ENCODE assay signal across 9 cellular contexts in the genomic region with DNA sequence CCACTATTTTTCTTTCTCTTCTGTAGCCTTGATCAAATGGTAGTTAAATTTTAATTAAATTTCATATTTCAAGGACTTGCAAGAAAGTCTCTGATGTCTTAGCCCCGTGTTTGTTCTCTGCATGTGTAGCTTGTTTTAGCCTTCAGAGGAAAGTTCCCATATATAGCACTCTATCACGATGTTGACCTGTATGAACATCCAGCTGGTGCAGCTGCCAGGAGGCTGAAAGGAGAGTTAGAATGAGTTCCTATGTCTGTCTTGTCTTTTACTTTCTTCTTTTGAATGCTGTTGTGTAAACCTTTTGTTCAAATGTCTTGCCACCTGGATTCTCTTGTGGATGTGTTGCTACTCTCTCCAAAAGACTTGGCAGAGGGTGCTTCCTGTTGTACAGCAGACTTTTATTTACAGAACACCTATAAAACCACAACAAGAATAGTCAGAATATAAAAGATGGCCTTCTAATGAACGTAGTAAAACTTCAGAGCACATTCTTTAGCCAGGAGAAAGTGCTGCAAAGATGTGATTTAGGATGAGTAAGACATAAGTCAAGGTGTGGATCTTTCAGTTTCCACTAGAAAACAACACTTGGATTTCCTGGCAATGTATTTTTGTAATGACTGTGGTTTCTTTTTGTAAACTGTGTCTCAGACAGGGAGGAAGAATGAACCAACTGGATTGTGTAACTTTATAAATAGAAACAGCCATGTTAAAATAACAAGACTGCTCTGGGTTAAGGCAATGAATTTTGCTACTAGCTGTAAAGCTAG. TPM values are rescaled to one million over a fixed set of nuclear protein-coding genes. Genes with fewer than 3 reads are reported as not detected.
DNase-seq lines count a peak whose midpoint lies in the region; ATAC-seq and TF ChIP-seq lines count a peak whose summit lies in the region.
"Had no signal": no experiment of that assay in that cellular context is flagged by ENCODE, and none has a peak within 500 bp of the region (broad histone marks: within the 10 kb centered on the region; RNA-seq: fewer than 3 reads in every experiment).

No MANE protein-coding gene starts in this region.

- ATAC-seq in GM18907 (IDR thresholded peaks at IDR 0.05; ENCODE audit: unreplicated experiment) (peak; percentile 38), HG02588 (IDR thresholded peaks at IDR 0.05; ENCODE audit: unreplicated experiment) (no peak)

- DNase-seq in NCI-H69 (lab: John Stamatoyannopoulos, UW) = peak; percentile 18
- DNase-seq in fibroblast of lung (ENCODE audit: low read depth in 2 of 2) = peak; percentile 85 to 96
- DNase-seq in skeletal muscle cell (ENCODE audit: low read depth) = peak; percentile 78
- DNase-seq in cerebellum (ENCODE audit: low spot score) = no peak
- no peak for DNase-seq in islet precursor cell
- DNase-seq in mesenteric fat pad (ENCODE audit: low spot score) = no peak

- no peaks in the 10 kb centered on the region for H3K4me1 ChIP-seq in fibroblast of lung (ENCODE audit: control insufficient read depth, extremely low read depth, insufficient read depth, low read length)

- peak overlapping the region in 1 of 4 experiments; percentile 7 for H3K4me3 ChIP-seq in fibroblast of lung (replicated peaks in 1 of 4; ENCODE audit: control extremely low read depth in 1 of 4, insufficient read depth in 1 of 4, low read depth in 3 of 4, low read length in 4 of 4)
- H3K4me3 ChIP-seq in skeletal muscle cell (ENCODE audit: low read depth, low read length) = no peak overlapping the region

- no peaks in the 10 kb centered on the region for H3K9me3 ChIP-seq in fibroblast of lung (ENCODE audit: control insufficient read depth, insufficient read depth, low read depth, low read length)

- no peaks in the 10 kb centered on the region for H3K36me3 ChIP-seq in fibroblast of lung (ENCODE audit: control insufficient read depth, insufficient read depth, low read length)

- no peak overlapping the region for H3K9ac ChIP-seq in fibroblast of lung (ENCODE audit: insufficient read depth, low read length)

- no peaks in the 10 kb centered on the region for H4K20me1 ChIP-seq in fibroblast of lung (ENCODE audit: control insufficient read depth, extremely low read depth, insufficient read depth, low read length)

- peak overlapping the region; percentile 32 for H3K4me2 ChIP-seq in fibroblast of lung (ENCODE audit: extremely low read depth, insufficient read depth, low read length)

- no peaks in the 10 kb centered on the region for H3K27me3 ChIP-seq in fibroblast of lung (ENCODE audit: control insufficient read depth, insufficient read depth, low read length)

- H2AFZ ChIP-seq in fibroblast of lung (ENCODE audit: low read length) = no peak overlapping the region

- H3K79me2 ChIP-seq in fibroblast of lung (ENCODE audit: control insufficient read depth, insufficient read depth, low read length) = no peaks in the 10 kb centered on the region

- H3K27ac ChIP-seq in fibroblast of lung (ENCODE audit: insufficient read depth, low read length) = no peak overlapping the region
- H3K27ac ChIP-seq: HL-60 had no signal

- TF ChIP-seq CTCF in fibroblast of lung (conservative IDR thresholded peaks at IDR 0.05 in 1 of 2, IDR thresholded peaks at IDR 0.05 in 1 of 2; ENCODE audit: low read depth in 1 of 2, low read length in 2 of 2) = no peak

RNA-seq across cellular contexts. Expression of gene NAV3, which starts 17.2 kb away (rescaled TPM):
- total RNA-seq in fibroblast of lung (50.3 and 60.6 TPM in 2 replicates), cerebellum (132 TPM), mesenteric fat pad (16.6 TPM)
- polyA plus RNA-seq in fibroblast of lung = 30.8 and 40.9 TPM in 2 replicates
- polyA plus RNA-seq in fibroblast of lung (2012) = 14.9 and 15.3 TPM in 2 replicates
- polyA minus RNA-seq in fibroblast of lung (ENCODE audit: low replicate concordance) = 192 and 387 TPM in 2 replicates

Comparison
In these comparisons a context has a peak if more than half of its experiments do, and no peak if none do; other contexts are left out.
1. DNase-seq: peak in NCI-H69 (single experiment), fibroblast of lung (2 of 2) and skeletal muscle cell (single experiment); none in cerebellum (single experiment), islet precursor cell (single experiment) and mesenteric fat pad (single experiment).